8 cellular contexts compared by ENCODE assay signal in genomic region chrX:71910526-71911022, GRCh38. TPM values are rescaled to one million over a fixed set of nuclear protein-coding genes. Genes with fewer than 3 reads are reported as not detected.
DNase-seq lines count a peak whose midpoint lies in the region; ATAC-seq and TF ChIP-seq lines count a peak whose summit lies in the region.

Gene NHSL2 (plus strand): TSS chrX:71910845.

- no peaks in the 10 kb centered on the region for H3K36me3 Mint-ChIP-seq in activated T-cell treated with anti-CD3 and anti-CD28 coated beads, Interleukin-2, amount 50 U/mL, for 24 hours (ENCODE audit: low read depth)

- H3K4me3 Mint-ChIP-seq in activated T-cell treated with anti-CD3 and anti-CD28 coated beads, Interleukin-2, amount 50 U/mL, for 24 hours, result peak within 1 kb of the TSS; percentile 50

- intact Hi-C loops in left cardiac atrium (cut with DNase I), result no loop called here

- H3K27ac Mint-ChIP-seq in activated T-cell treated with anti-CD3 and anti-CD28 coated beads, Interleukin-2, amount 50 U/mL, for 24 hours, result no peak within 1 kb of the TSS

- H3K27me3 Mint-ChIP-seq in activated T-cell treated with anti-CD3 and anti-CD28 coated beads, Interleukin-2, amount 50 U/mL, for 24 hours, result peaks cover 82% of the 10 kb centered on the region

- no peak for DNase-seq in activated CD4-positive, CD25-positive, alpha-beta regulatory T cell treated with anti-CD3 and anti-CD28 coated beads, Interleukin-2, amount 50 U/mL, for 72 hours
- DNase-seq in activated T-cell treated with anti-CD3 and anti-CD28 coated beads, Interleukin-2, amount 50 U/mL, for 24 hours, result no peak
- DNase-seq in left cardiac atrium, result peak; percentile 45
- no peak for DNase-seq in retinal pigment epithelial cell (ENCODE audit: low read depth)
- DNase-seq in activated gamma-delta T cell treated with Interleukin-2 at 50 U/mL for 16 hours, result no peak

- no peak for TF ChIP-seq CTCF in retinal pigment epithelial cell (conservative IDR thresholded peaks at IDR 0.05; ENCODE audit: low read depth, low read length)

- H3K4me3 ChIP-seq in retinal pigment epithelial cell (ENCODE audit: low read length), result peak within 1 kb of the TSS; percentile 41

- H3K9me3 Mint-ChIP-seq in activated T-cell treated with anti-CD3 and anti-CD28 coated beads, Interleukin-2, amount 50 U/mL, for 24 hours, result no peaks in the 10 kb centered on the region

- peak; percentile 51 to 53 for ATAC-seq in activated CD4-positive, CD25-positive, alpha-beta regulatory T cell treated with anti-CD3 and anti-CD28 coated beads, Interleukin-2, amount 50 U/mL, for 24 hours
- ATAC-seq in left cardiac atrium (peak; percentile 62 to 77), HG03432 (IDR thresholded peaks at IDR 0.05; ENCODE audit: unreplicated experiment) (no peak), HG03520 (IDR thresholded peaks at IDR 0.05; ENCODE audit: unreplicated experiment) (no peak)

- no peaks in the 10 kb centered on the region for H3K4me1 Mint-ChIP-seq in activated T-cell treated with anti-CD3 and anti-CD28 coated beads, Interleukin-2, amount 50 U/mL, for 24 hours (ENCODE audit: low read depth)

RNA-seq across cellular contexts. Expression of gene NHSL2, which starts in this region (rescaled TPM):
- 1 to 10 TPM; 6.1 to 8.8 TPM for total RNA-seq in left cardiac atrium

Comparison
In these comparisons a context has a peak if more than half of its experiments do, and no peak if none do; other contexts are left out.
1. ATAC-seq: peak in activated CD4-positive, CD25-positive, alpha-beta regulatory T cell treated with anti-CD3 and anti-CD28 coated beads, Interleukin-2, amount 50 U/mL, for 24 hours (2 of 2) and left cardiac atrium (2 of 2); none in HG03432 (single experiment) and HG03520 (single experiment).